1 cellular context compared by ENCODE assay signal in genomic region chr9:137664676-137665075, GRCh38.
TF ChIP-seq lines count a peak whose summit lies in the region.

No MANE protein-coding gene starts in this region.

TF ChIP-seq in GM12878, 131 proteins besides CTCF, POLR2A, EP300 and RAD21 (continued from another document):
- no peak for TF ChIP-seq E4F1 (IDR thresholded peaks at IDR 0.05; ENCODE audit: borderline replicate concordance, partially characterized antibody)
- no peak for TF ChIP-seq NRF1 (conservative IDR thresholded peaks at IDR 0.05; ENCODE audit: low read depth, low read length)
- no peak for TF ChIP-seq ZNF622 (IDR thresholded peaks at IDR 0.05)
- TF ChIP-seq SMC3 (IDR thresholded peaks at IDR 0.05; ENCODE audit: borderline replicate concordance, low read length) = no peak
- TF ChIP-seq EZH2 (IDR thresholded peaks at IDR 0.05; ENCODE audit: borderline replicate concordance, control insufficient read depth, low read depth, low read length) = no peak
- TF ChIP-seq RFX5 (IDR thresholded peaks at IDR 0.05; ENCODE audit: low read depth, low read length) = no peak
- no peak for TF ChIP-seq RAD51 (IDR thresholded peaks at IDR 0.05)
- TF ChIP-seq ZNF384 (IDR thresholded peaks at IDR 0.05; ENCODE audit: borderline replicate concordance, low read depth, low read length) = no peak
- TF ChIP-seq HCFC1 (IDR thresholded peaks at IDR 0.05; ENCODE audit: low read length) = no peak
- no peak for TF ChIP-seq YBX1 (IDR thresholded peaks at IDR 0.05)
- TF ChIP-seq MLLT1 (IDR thresholded peaks at IDR 0.05) = no peak
- TF ChIP-seq ATF2 (IDR thresholded peaks at IDR 0.05; ENCODE audit: low read length) = no peak
- TF ChIP-seq SUZ12 (IDR thresholded peaks at IDR 0.05; ENCODE audit: unreplicated experiment) = no peak
- no peak for TF ChIP-seq TARDBP (IDR thresholded peaks at IDR 0.05; ENCODE audit: borderline replicate concordance)
- no peak for TF ChIP-seq BACH1 (IDR thresholded peaks at IDR 0.05; ENCODE audit: borderline replicate concordance)
- TF ChIP-seq NFYA (IDR thresholded peaks at IDR 0.05; ENCODE audit: borderline replicate concordance, low read depth, low read length) = no peak
